Comparison of ENCODE assay signal across 8 cellular contexts in genomic region chr15:67175643-67176071, GRCh38.
DNase-seq lines count a peak whose midpoint lies in the region; ATAC-seq, FAIRE-seq and TF ChIP-seq lines count a peak whose summit lies in the region.

No MANE protein-coding gene starts in this region.

- no peak overlapping the region for H3K4me2 ChIP-seq in K562 (ENCODE audit: insufficient read depth, low read length)

- in situ Hi-C loops in K562 (cut with MboI): no loop called here

- peaks cover 30% of the 10 kb centered on the region; the same call in 2 of the 3 replicates for H3K36me3 ChIP-seq in K562 (ENCODE audit: control insufficient read depth, insufficient read depth, low read length)

- no peak for FAIRE-seq in K562 (lab: Jason Lieb, UNC)

- no peaks in the 10 kb centered on the region for H3K79me2 ChIP-seq in K562 (ENCODE audit: control insufficient read depth, insufficient read depth, low read length)

- H3K27me3 ChIP-seq in K562 (ENCODE audit: control insufficient read depth in 2 of 2, insufficient read depth in 2 of 2, low read length in 2 of 2): no peaks in the 10 kb centered on the region

- H4K20me1 ChIP-seq in K562 (replicated peaks; ENCODE audit: control insufficient read depth, insufficient read depth, low read length): peaks cover 20% of the 10 kb centered on the region; the same call in 1 of the 2 replicates

- CTCF ChIA-PET in K562 (lab: Yijun Ruan, JAX; ENCODE audit: low intra/inter-chr PET ratio): no interaction called here

- DNase-seq in AG09319 (ENCODE audit: extremely low read depth, low read depth) (peak; percentile 52), K562 (ENCODE audit: extremely low read depth in 1 of 4, low spot score in 3 of 4) (no peak), mesenteric fat pad (ENCODE audit: low spot score) (peak; percentile 89), NCI-H82 treated with DMSO at 0.1 percent for 48 hours (lab: John Stamatoyannopoulos, UW; ENCODE audit: unreplicated experiment) (no peak), glutamatergic neuron (no peak)

- TF ChIP-seq POLR2A in K562 (conservative IDR thresholded peaks at IDR 0.05): no peak

- no peak for TF ChIP-seq EP300 in K562 (IDR thresholded peaks at IDR 0.05; ENCODE audit: low read length)

- POLR2A ChIA-PET in K562 (lab: Yijun Ruan, JAX): interaction anchor here (0.6 kb wide), 1 partner anchor 214 kb away, joined by 3 read pairs; no protein-coding TSS in a partner anchor

- no peaks in the 10 kb centered on the region for H3K36me3 Mint-ChIP-seq in glutamatergic neuron (ENCODE audit: unreplicated experiment)

- no peaks in the 10 kb centered on the region for H3K4me1 Mint-ChIP-seq in glutamatergic neuron (ENCODE audit: low read depth, unreplicated experiment)

- no peak overlapping the region for H3K4me3 Mint-ChIP-seq in glutamatergic neuron (ENCODE audit: unreplicated experiment)

- peaks cover 5% of the 10 kb centered on the region for H3K9me1 ChIP-seq in K562 (ENCODE audit: control insufficient read depth, insufficient read depth, low read length)

- TF ChIP-seq RAD21 in K562 (CRISPR knock-in tag; conservative IDR thresholded peaks at IDR 0.05 in 1 of 2, IDR thresholded peaks at IDR 0.05 in 1 of 2): no peak

- ATAC-seq in HG02798 (IDR thresholded peaks at IDR 0.05; ENCODE audit: poor library complexity, unreplicated experiment) (peak; percentile 47), K562 (no peak), HG03135 (IDR thresholded peaks at IDR 0.05; ENCODE audit: unreplicated experiment) (no peak), HG03432 (IDR thresholded peaks at IDR 0.05; ENCODE audit: unreplicated experiment) (no peak)

- WGBS in K562 (ENCODE audit: insufficient coverage, low coverage, missing lambda C conversion rate): 89% methylated on average over 11 of the region's 11 CpGs

- no peaks in the 10 kb centered on the region for H3K9me3 ChIP-seq in K562 (replicated peaks; ENCODE audit: control insufficient read depth, insufficient read depth, low read depth, low read length)

- no TSS peak for BruUV-seq in K562 (replicated peaks; lab: Mats Ljungman, UMichigan)

- H2AFZ ChIP-seq in K562 (ENCODE audit: low read depth, low read length): no peak overlapping the region

- no peaks in the 10 kb centered on the region for H3K9me3 Mint-ChIP-seq in glutamatergic neuron (ENCODE audit: unreplicated experiment)

- no peak overlapping the region for H3K27ac ChIP-seq in K562 (ENCODE audit: extremely low read depth, low read depth, low read length)

- no peaks in the 10 kb centered on the region for H3K27me3 Mint-ChIP-seq in glutamatergic neuron (ENCODE audit: unreplicated experiment)

- intact Hi-C loops in K562 (cut with micrococcal nuclease): loop anchor here (10.0 kb wide), 1 partner anchor 111 kb away; the partner anchor contains the start of gene SMAD3

- H3K4me3 ChIP-seq in K562: no peak overlapping the region

- H3K4me1 ChIP-seq in K562 (replicated peaks in 1 of 2; ENCODE audit: control insufficient read depth in 2 of 2, insufficient read depth in 2 of 2, low read length in 2 of 2): peaks cover 17 to 20% of the 10 kb centered on the region in 2 experiments

- TF ChIP-seq CTCF in AG09319 (IDR thresholded peaks at IDR 0.05; ENCODE audit: low read depth, low read length): no peak
- TF ChIP-seq CTCF in K562 (IDR thresholded peaks at IDR 0.05 in 2 of 3, conservative IDR thresholded peaks at IDR 0.05 in 1 of 3; ENCODE audit: insufficient read depth in 2 of 3, low read depth in 1 of 3, low read length in 3 of 3): no peak
- TF ChIP-seq CTCF in glutamatergic neuron (IDR thresholded peaks at IDR 0.05; ENCODE audit: partially characterized antibody, unreplicated experiment): no peak

- H3K9ac ChIP-seq in K562 (ENCODE audit: insufficient read depth in 1 of 2, low read depth in 2 of 2, low read length in 2 of 2): 0 out of 4 replicates have a peak overlapping the region, but pooled peaks of 1 of the 2 experiments have one; percentile 40

- H3K27ac Mint-ChIP-seq in glutamatergic neuron (ENCODE audit: unreplicated experiment): no peak overlapping the region

TF ChIP-seq in K562, 482 proteins besides CTCF, POLR2A, EP300 and RAD21:
- TF ChIP-seq HNRNPH1 (optimal IDR thresholded peaks at IDR 0.05; ENCODE audit: low read depth, low read length) (no peak), RBM22 (IDR thresholded peaks at IDR 0.05; ENCODE audit: low read depth, low read length, poor library complexity, severe bottlenecking) (peak; percentile 71)

Comparison
In these comparisons a context has a peak if more than half of its experiments do, and no peak if none do; other contexts are left out.
1. DNase-seq: peak in AG09319 (single experiment) and mesenteric fat pad (single experiment); none in K562 (0 of 4), NCI-H82 treated with DMSO at 0.1 percent for 48 hours (single experiment) and glutamatergic neuron (single experiment).